ENCODE assay signal across 11 cellular contexts in genomic region chr9:126420643-126421564, GRCh38.
DNase-seq lines count a peak whose midpoint lies in the region; ATAC-seq and TF ChIP-seq lines count a peak whose summit lies in the region.
"Had no signal": no experiment of that assay in that cellular context is flagged by ENCODE, and none has a peak within 500 bp of the region (broad histone marks: within the 10 kb centered on the region; RNA-seq: fewer than 3 reads in every experiment).

No MANE protein-coding gene starts in this region.

- no peak for ATAC-seq in GM21515 (IDR thresholded peaks at IDR 0.05; ENCODE audit: unreplicated experiment)
- ATAC-seq in activated CD4-positive, CD25-positive, alpha-beta regulatory T cell treated with anti-CD3 and anti-CD28 coated beads, Interleukin-2, amount 50 U/mL, for 24 hours: no peak

- H3K4me3 ChIP-seq in hepatocyte: no peak overlapping the region
- H3K4me3 ChIP-seq in effector memory CD4-positive, alpha-beta T cell (ENCODE audit: insufficient read depth, low read depth, low read length, poor library complexity, severe bottlenecking): no peak overlapping the region
- H3K4me3 ChIP-seq: left ventricle myocardium inferior, right atrium auricular region had no signal

- no peak overlapping the region for H3K4me2 ChIP-seq in hepatocyte

- in situ Hi-C loops in G401 (cut with HindIII; ENCODE audit: low sequenced_read_pairs): no loop called here

- no peaks in the 10 kb centered on the region for H3K9me2 ChIP-seq in hepatocyte (replicated peaks; ENCODE audit: insufficient read depth)

- TF ChIP-seq CTCF in RWPE1 (conservative IDR thresholded peaks at IDR 0.05; ENCODE audit: low read depth) (no peak), hepatocyte (IDR thresholded peaks at IDR 0.05; ENCODE audit: poor library complexity) (no peak)

- no peak overlapping the region for H2AFZ ChIP-seq in hepatocyte

- 78% methylated on average over 17 of the region's 17 CpGs for WGBS in hepatocyte (ENCODE audit: low lambda C conversion rate, missing lambda C conversion rate)

- POLR2A ChIA-PET in RWPE1 (lab: Yijun Ruan, JAX; ENCODE audit: low non-redundant PET): interaction anchor here (0.7 kb wide), 1 partner anchor 1274 kb away, joined by 5 read pairs; no protein-coding TSS in a partner anchor

- peak; percentile 84 for DNase-seq in COR-L47 (lab: John Stamatoyannopoulos, UW)
- peak; percentile 83 for DNase-seq in NCI-H1092 treated with DMSO at 0.1 percent for 48 hours (lab: John Stamatoyannopoulos, UW)
- DNase-seq in RWPE1 (ENCODE audit: low spot score): peak; percentile 81
- no peak for DNase-seq in hepatocyte (ENCODE audit: low spot score)
- no peak for DNase-seq in G401 (ENCODE audit: low spot score)
- DNase-seq in effector memory CD4-positive, alpha-beta T cell: no peak
- DNase-seq: activated T-cell treated with anti-CD3 and anti-CD28 coated beads, Interleukin-2, amount 50 U/mL, for 24 hours; left ventricle myocardium inferior had no signal

- CTCF ChIA-PET in RWPE1 (lab: Yijun Ruan, JAX): interaction anchor here (0.7 to 1.2 kb wide), 4 partner anchors 70 to 1012 kb away, joined by 3 to 4 read pairs (median 3); no protein-coding TSS in a partner anchor

- no peaks in the 10 kb centered on the region for H3K4me1 ChIP-seq in hepatocyte (ENCODE audit: insufficient read depth)
- peaks cover 11% of the 10 kb centered on the region for H3K4me1 ChIP-seq in effector memory CD4-positive, alpha-beta T cell (ENCODE audit: control insufficient read depth, insufficient read depth, low read length, poor library complexity, severe bottlenecking)
- H3K4me1 ChIP-seq: right atrium auricular region had no signal

- H3K9me3 ChIP-seq in hepatocyte (ENCODE audit: low read depth): no peaks in the 10 kb centered on the region
- H3K9me3 ChIP-seq in effector memory CD4-positive, alpha-beta T cell (ENCODE audit: control insufficient read depth, low read length): no peaks in the 10 kb centered on the region
- H3K9me3 ChIP-seq: left ventricle myocardium inferior, right atrium auricular region had no signal

- no peak overlapping the region for H3K27ac ChIP-seq in RWPE1
- H3K27ac ChIP-seq in hepatocyte: peak overlapping the region; percentile 23
- H3K27ac ChIP-seq in effector memory CD4-positive, alpha-beta T cell (ENCODE audit: insufficient read depth, low read length, poor library complexity, severe bottlenecking): no peak overlapping the region
- H3K27ac ChIP-seq: right atrium auricular region had no signal

- H3K79me2 ChIP-seq in hepatocyte: no peaks in the 10 kb centered on the region

- no peaks in the 10 kb centered on the region for H3K36me3 ChIP-seq in hepatocyte (replicated peaks; ENCODE audit: insufficient read depth, low read depth)
- no peaks in the 10 kb centered on the region for H3K36me3 ChIP-seq in effector memory CD4-positive, alpha-beta T cell (ENCODE audit: control insufficient read depth, insufficient read depth, low read length)

- no peaks in the 10 kb centered on the region for H4K20me1 ChIP-seq in hepatocyte (ENCODE audit: insufficient read depth, poor library complexity, severe bottlenecking)

- no peaks in the 10 kb centered on the region for H3K27me3 ChIP-seq in hepatocyte
- no peaks in the 10 kb centered on the region for H3K27me3 ChIP-seq in effector memory CD4-positive, alpha-beta T cell (replicated peaks; ENCODE audit: control insufficient read depth, insufficient read depth, low read length, poor library complexity, severe bottlenecking)
- H3K27me3 ChIP-seq: right atrium auricular region had no signal

Comparison
In these comparisons a context has a peak if more than half of its experiments do, and no peak if none do; other contexts are left out.
1. DNase-seq: peak in COR-L47 (single experiment), NCI-H1092 treated with DMSO at 0.1 percent for 48 hours (single experiment) and RWPE1 (single experiment); none in hepatocyte (single experiment), G401 (single experiment) and effector memory CD4-positive, alpha-beta T cell (0 of 3).